Comparison of ENCODE assay signal across 2 cellular contexts in the genomic region with DNA sequence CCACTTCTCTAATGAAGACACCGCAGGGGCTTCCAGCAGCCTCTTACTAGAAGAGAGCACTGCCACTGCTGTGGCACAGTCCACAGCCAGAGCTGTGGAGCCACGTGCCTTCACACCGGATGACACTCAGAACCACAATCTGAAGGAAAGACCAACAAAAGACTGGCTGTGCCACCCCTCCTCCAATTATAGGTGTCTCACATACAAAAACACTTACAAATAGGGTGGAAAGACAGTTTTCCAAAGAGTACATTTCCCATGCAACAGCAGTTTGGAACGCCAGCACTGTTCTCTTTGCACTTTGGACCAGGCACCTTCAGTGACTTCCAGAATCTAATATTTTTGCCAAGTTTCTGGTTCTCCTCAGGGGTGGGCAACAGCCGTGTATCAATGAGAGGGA.
TF ChIP-seq lines count a peak whose summit lies in the region.

No MANE protein-coding gene starts in this region.

TF ChIP-seq in WTC11, 78 proteins besides CTCF, POLR2A, EP300 and RAD21:
- TF ChIP-seq ETV6 (CRISPR knock-in tag; IDR thresholded peaks at IDR 0.05) = no peak
- TF ChIP-seq ZNF232 (CRISPR knock-in tag; IDR thresholded peaks at IDR 0.05) = no peak
- no peak for TF ChIP-seq ZNF317 (CRISPR knock-in tag; IDR thresholded peaks at IDR 0.05; ENCODE audit: borderline replicate concordance, low read depth)
- TF ChIP-seq, protein P1, sequence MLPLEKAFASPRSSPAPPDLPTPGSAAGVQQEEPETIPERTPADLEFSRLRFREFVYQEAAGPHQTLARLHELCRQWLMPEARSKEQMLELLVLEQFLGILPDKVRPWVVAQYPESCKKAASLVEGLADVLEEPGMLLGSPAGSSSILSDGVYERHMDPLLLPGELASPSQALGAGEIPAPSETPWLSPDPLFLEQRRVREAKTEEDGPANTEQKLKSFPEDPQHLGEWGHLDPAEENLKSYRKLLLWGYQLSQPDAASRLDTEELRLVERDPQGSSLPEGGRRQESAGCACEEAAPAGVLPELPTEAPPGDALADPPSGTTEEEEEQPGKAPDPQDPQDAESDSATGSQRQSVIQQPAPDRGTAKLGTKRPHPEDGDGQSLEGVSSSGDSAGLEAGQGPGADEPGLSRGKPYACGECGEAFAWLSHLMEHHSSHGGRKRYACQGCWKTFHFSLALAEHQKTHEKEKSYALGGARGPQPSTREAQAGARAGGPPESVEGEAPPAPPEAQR (CRISPR knock-in tag; IDR thresholded peaks at IDR 0.05) = no peak
- TF ChIP-seq, protein P2, sequence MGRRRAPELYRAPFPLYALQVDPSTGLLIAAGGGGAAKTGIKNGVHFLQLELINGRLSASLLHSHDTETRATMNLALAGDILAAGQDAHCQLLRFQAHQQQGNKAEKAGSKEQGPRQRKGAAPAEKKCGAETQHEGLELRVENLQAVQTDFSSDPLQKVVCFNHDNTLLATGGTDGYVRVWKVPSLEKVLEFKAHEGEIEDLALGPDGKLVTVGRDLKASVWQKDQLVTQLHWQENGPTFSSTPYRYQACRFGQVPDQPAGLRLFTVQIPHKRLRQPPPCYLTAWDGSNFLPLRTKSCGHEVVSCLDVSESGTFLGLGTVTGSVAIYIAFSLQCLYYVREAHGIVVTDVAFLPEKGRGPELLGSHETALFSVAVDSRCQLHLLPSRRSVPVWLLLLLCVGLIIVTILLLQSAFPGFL (CRISPR knock-in tag; IDR thresholded peaks at IDR 0.05; ENCODE audit: borderline replicate concordance) = no peak
- no peak for TF ChIP-seq ATF6 (CRISPR knock-in tag; IDR thresholded peaks at IDR 0.05)
- no peak for TF ChIP-seq GRHL2 (CRISPR knock-in tag; IDR thresholded peaks at IDR 0.05; ENCODE audit: insufficient replicate concordance, severe bottlenecking)
- no peak for TF ChIP-seq ZNF671 (CRISPR knock-in tag; IDR thresholded peaks at IDR 0.05)
- TF ChIP-seq NR3C1 (CRISPR knock-in tag; conservative IDR thresholded peaks at IDR 0.05; ENCODE audit: low read depth) = no peak
- TF ChIP-seq TCF7 (CRISPR knock-in tag; IDR thresholded peaks at IDR 0.05; ENCODE audit: low read depth) = no peak
- TF ChIP-seq NFYB (CRISPR knock-in tag; conservative IDR thresholded peaks at IDR 0.05; ENCODE audit: low read depth) = no peak
- TF ChIP-seq ATF1 (CRISPR knock-in tag; IDR thresholded peaks at IDR 0.05) = no peak
- TF ChIP-seq, protein P3, sequence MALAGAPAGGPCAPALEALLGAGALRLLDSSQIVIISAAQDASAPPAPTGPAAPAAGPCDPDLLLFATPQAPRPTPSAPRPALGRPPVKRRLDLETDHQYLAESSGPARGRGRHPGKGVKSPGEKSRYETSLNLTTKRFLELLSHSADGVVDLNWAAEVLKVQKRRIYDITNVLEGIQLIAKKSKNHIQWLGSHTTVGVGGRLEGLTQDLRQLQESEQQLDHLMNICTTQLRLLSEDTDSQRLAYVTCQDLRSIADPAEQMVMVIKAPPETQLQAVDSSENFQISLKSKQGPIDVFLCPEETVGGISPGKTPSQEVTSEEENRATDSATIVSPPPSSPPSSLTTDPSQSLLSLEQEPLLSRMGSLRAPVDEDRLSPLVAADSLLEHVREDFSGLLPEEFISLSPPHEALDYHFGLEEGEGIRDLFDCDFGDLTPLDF (CRISPR knock-in tag; IDR thresholded peaks at IDR 0.05) = no peak
- TF ChIP-seq HMGA2 (CRISPR knock-in tag; IDR thresholded peaks at IDR 0.05) = no peak
- TF ChIP-seq RORB (CRISPR knock-in tag; IDR thresholded peaks at IDR 0.05) = no peak

TF ChIP-seq in HepG2, 621 proteins besides CTCF, POLR2A, EP300 and RAD21:
- TF ChIP-seq CENPT (CRISPR knock-in tag; IDR thresholded peaks at IDR 0.05; ENCODE audit: low read depth) = no peak
- no peak for TF ChIP-seq ZNF629 (CRISPR knock-in tag; conservative IDR thresholded peaks at IDR 0.05)
- no peak for TF ChIP-seq ZNF713 (CRISPR knock-in tag; IDR thresholded peaks at IDR 0.05)
- TF ChIP-seq ATRX (CRISPR knock-in tag; IDR thresholded peaks at IDR 0.05; ENCODE audit: borderline replicate concordance) = no peak
- TF ChIP-seq JUND (CRISPR knock-in tag; IDR thresholded peaks at IDR 0.05) = no peak
- TF ChIP-seq, protein P4, sequence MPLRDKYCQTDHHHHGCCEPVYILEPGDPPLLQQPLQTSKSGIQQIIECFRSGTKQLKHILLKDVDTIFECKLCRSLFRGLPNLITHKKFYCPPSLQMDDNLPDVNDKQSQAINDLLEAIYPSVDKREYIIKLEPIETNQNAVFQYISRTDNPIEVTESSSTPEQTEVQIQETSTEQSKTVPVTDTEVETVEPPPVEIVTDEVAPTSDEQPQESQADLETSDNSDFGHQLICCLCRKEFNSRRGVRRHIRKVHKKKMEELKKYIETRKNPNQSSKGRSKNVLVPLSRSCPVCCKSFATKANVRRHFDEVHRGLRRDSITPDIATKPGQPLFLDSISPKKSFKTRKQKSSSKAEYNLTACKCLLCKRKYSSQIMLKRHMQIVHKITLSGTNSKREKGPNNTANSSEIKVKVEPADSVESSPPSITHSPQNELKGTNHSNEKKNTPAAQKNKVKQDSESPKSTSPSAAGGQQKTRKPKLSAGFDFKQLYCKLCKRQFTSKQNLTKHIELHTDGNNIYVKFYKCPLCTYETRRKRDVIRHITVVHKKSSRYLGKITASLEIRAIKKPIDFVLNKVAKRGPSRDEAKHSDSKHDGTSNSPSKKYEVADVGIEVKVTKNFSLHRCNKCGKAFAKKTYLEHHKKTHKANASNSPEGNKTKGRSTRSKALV (CRISPR knock-in tag; IDR thresholded peaks at IDR 0.05) = no peak
- TF ChIP-seq, protein P5, sequence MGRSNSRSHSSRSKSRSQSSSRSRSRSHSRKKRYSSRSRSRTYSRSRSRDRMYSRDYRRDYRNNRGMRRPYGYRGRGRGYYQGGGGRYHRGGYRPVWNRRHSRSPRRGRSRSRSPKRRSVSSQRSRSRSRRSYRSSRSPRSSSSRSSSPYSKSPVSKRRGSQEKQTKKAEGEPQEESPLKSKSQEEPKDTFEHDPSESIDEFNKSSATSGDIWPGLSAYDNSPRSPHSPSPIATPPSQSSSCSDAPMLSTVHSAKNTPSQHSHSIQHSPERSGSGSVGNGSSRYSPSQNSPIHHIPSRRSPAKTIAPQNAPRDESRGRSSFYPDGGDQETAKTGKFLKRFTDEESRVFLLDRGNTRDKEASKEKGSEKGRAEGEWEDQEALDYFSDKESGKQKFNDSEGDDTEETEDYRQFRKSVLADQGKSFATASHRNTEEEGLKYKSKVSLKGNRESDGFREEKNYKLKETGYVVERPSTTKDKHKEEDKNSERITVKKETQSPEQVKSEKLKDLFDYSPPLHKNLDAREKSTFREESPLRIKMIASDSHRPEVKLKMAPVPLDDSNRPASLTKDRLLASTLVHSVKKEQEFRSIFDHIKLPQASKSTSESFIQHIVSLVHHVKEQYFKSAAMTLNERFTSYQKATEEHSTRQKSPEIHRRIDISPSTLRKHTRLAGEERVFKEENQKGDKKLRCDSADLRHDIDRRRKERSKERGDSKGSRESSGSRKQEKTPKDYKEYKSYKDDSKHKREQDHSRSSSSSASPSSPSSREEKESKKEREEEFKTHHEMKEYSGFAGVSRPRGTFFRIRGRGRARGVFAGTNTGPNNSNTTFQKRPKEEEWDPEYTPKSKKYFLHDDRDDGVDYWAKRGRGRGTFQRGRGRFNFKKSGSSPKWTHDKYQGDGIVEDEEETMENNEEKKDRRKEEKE (IDR thresholded peaks at IDR 0.05) = no peak
- TF ChIP-seq, protein P6, sequence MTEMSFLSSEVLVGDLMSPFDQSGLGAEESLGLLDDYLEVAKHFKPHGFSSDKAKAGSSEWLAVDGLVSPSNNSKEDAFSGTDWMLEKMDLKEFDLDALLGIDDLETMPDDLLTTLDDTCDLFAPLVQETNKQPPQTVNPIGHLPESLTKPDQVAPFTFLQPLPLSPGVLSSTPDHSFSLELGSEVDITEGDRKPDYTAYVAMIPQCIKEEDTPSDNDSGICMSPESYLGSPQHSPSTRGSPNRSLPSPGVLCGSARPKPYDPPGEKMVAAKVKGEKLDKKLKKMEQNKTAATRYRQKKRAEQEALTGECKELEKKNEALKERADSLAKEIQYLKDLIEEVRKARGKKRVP (CRISPR knock-in tag; IDR thresholded peaks at IDR 0.05) = no peak
- TF ChIP-seq FOXC1 (CRISPR knock-in tag; IDR thresholded peaks at IDR 0.05; ENCODE audit: borderline replicate concordance) = no peak
